ENCODE assay signal across 14 cellular contexts in the genomic region with DNA sequence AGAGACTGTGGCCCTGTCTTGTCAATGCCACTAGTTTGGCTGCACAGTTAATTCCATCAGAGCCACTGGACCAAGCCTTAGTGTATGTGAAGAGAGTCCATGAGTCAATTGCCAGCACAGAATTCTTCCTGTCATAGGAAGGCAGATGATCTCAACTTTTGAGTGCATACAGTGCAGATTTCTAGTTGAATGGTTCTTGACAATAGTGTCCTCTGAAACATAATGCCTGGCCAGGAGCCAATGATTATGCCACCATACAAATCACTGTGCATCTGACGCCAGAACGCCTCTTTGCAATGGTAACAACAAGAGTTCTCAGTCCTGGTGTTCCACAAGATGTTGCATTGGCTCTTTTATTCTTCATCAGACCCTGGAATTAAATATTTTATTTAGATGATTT. TPM values are rescaled to one million over a fixed set of nuclear protein-coding genes. Genes with fewer than 3 reads are reported as not detected.
DNase-seq lines count a peak whose midpoint lies in the region; ATAC-seq and TF ChIP-seq lines count a peak whose summit lies in the region.
"Had no signal": no experiment of that assay in that cellular context is flagged by ENCODE, and none has a peak within 500 bp of the region (broad histone marks: within the 10 kb centered on the region; RNA-seq: fewer than 3 reads in every experiment).

No MANE protein-coding gene starts in this region.

- no peak for TF ChIP-seq EP300 in upper lobe of left lung (IDR thresholded peaks at IDR 0.05)

- no peaks in the 10 kb centered on the region for H3K9me3 ChIP-seq in SJCRH30 (replicated peaks)
- no peaks in the 10 kb centered on the region for H3K9me3 ChIP-seq in vagina
- no peaks in the 10 kb centered on the region for H3K9me3 ChIP-seq in T-helper 17 cell (ENCODE audit: control insufficient read depth, low read length, poor library complexity, severe bottlenecking)
- H3K9me3 ChIP-seq in upper lobe of left lung, result no peaks in the 10 kb centered on the region
- H3K9me3 ChIP-seq: lower lobe of right lung had no signal

- H3K4me3 ChIP-seq in SJCRH30 (no peak overlapping the region), vagina (no peak overlapping the region), upper lobe of left lung (no peak overlapping the region)
- H3K4me3 ChIP-seq: hepatocyte, lower lobe of right lung had no signal

- intact Hi-C loops in vagina (cut with DNase I), result no loop called here

- H3K4me1 Mint-ChIP-seq in T-helper 17 cell, result peaks cover 5% of the 10 kb centered on the region

- peaks cover 55% of the 10 kb centered on the region for H3K27me3 Mint-ChIP-seq in T-helper 17 cell

- H3K27ac ChIP-seq in SJCRH30 (no peak overlapping the region), vagina (no peak overlapping the region), upper lobe of left lung (no peak overlapping the region)
- H3K27ac ChIP-seq: hepatocyte, lower lobe of right lung had no signal

- 52 to 59% methylated on average over 2 of the region's 2 CpGs for WGBS in upper lobe of left lung, 2 donors

- H3K4me1 ChIP-seq in SJCRH30 (no peaks in the 10 kb centered on the region; the same call in 1 of the 2 replicates), vagina (no peaks in the 10 kb centered on the region), upper lobe of left lung (peaks cover 0 to 4% (median 0%) of the 10 kb centered on the region in 4 donors)
- H3K4me1 ChIP-seq: lower lobe of right lung had no signal

- no peaks in the 10 kb centered on the region for H3K27me3 ChIP-seq in SJCRH30
- H3K27me3 ChIP-seq in vagina, result peaks cover 1% of the 10 kb centered on the region
- H3K27me3 ChIP-seq in upper lobe of left lung, result peaks cover 0 to 8% (median 2%) of the 10 kb centered on the region in 4 donors

- no peak overlapping the region for H3K27ac Mint-ChIP-seq in T-helper 17 cell
- H3K27ac Mint-ChIP-seq: CD8-positive, alpha-beta T cell had no signal

- no peak for TF ChIP-seq CTCF in vagina (IDR thresholded peaks at IDR 0.05)
- no peak for TF ChIP-seq CTCF in upper lobe of left lung (IDR thresholded peaks at IDR 0.05)

- DNase-seq in NCI-H2029 (lab: John Stamatoyannopoulos, UW), result peak; percentile 31
- DNase-seq in SJCRH30, result peak; percentile 54 to 71
- DNase-seq in vagina (ENCODE audit: extremely low spot score in 2 of 2), result no peak
- no peak for DNase-seq in T-helper 17 cell
- DNase-seq in DMS153 (lab: John Stamatoyannopoulos, UW), result no peak
- DNase-seq in upper lobe of left lung, result no peak
- DNase-seq: amniotic stem cell; CD8-positive, alpha-beta T cell; lower lobe of right lung; NCI-H187 treated with DMSO at 0.1 percent for 48 hours; T-helper 2 cell had no signal

- H3K36me3 ChIP-seq in SJCRH30 (no peaks in the 10 kb centered on the region), vagina (no peaks in the 10 kb centered on the region), upper lobe of left lung (no peaks in the 10 kb centered on the region)
- H3K36me3 ChIP-seq: lower lobe of right lung had no signal

- peak; percentile 24 for ATAC-seq in GM18498 (IDR thresholded peaks at IDR 0.05; ENCODE audit: unreplicated experiment)
- peak; percentile 18 for ATAC-seq in HG02610 (IDR thresholded peaks at IDR 0.05; ENCODE audit: unreplicated experiment)
- no peak for ATAC-seq in T-helper 17 cell
- ATAC-seq in upper lobe of left lung (ENCODE audit: low FRiP score in 2 of 2), result no peak
- ATAC-seq: CD8-positive, alpha-beta T cell; lower lobe of right lung had no signal

- TF ChIP-seq POLR2A in vagina (IDR thresholded peaks at IDR 0.05) (no peak), upper lobe of left lung (IDR thresholded peaks at IDR 0.05) (no peak)

- H3K36me3 Mint-ChIP-seq in T-helper 17 cell (ENCODE audit: low read depth), result no peaks in the 10 kb centered on the region
- H3K36me3 Mint-ChIP-seq: CD8-positive, alpha-beta T cell had no signal

- no peak overlapping the region for H3K4me3 Mint-ChIP-seq in T-helper 17 cell
- H3K4me3 Mint-ChIP-seq: CD8-positive, alpha-beta T cell had no signal

RNA-seq across cellular contexts. Expression of a gene that starts 7.1 kb away (rescaled TPM):
- not detected in 2 replicates for total RNA-seq in SJCRH30 (2014; rRNA removed; shearing (Covaris generic))
- total RNA-seq in vagina, result not detected
- not detected for total RNA-seq in T-helper 17 cell
- total RNA-seq in upper lobe of left lung, result not detected
- total RNA-seq: CD8-positive, alpha-beta T cell; lower lobe of right lung had no signal

RNA-seq across cellular contexts. Expression of a gene that starts 16.3 kb away (rescaled TPM):
- 0.05 TPM in 1 of 2 replicates, not detected in the other for total RNA-seq in SJCRH30 (2014; rRNA removed; shearing (Covaris generic))
- total RNA-seq in vagina, result not detected
- not detected for total RNA-seq in T-helper 17 cell
- 10 to 100 TPM in 1 of 6 donors, 1 to 10 TPM in 2, under 1 TPM in 2, not detected in 1; 0.37 to 23.1 (median 1.7) TPM for total RNA-seq in upper lobe of left lung
- total RNA-seq: CD8-positive, alpha-beta T cell had no signal

Comparison
In these comparisons a context has a peak if more than half of its experiments do, and no peak if none do; other contexts are left out.
1. ATAC-seq: peak in GM18498 (single experiment) and HG02610 (single experiment); none in T-helper 17 cell (single experiment) and upper lobe of left lung (0 of 2).
2. DNase-seq: peak in NCI-H2029 (single experiment) and SJCRH30 (2 of 2); none in vagina (0 of 2), T-helper 17 cell (0 of 3), DMS153 (single experiment) and upper lobe of left lung (0 of 2).